Comparison of ENCODE assay signal across 10 cellular contexts in genomic region chr1:160945881-160946280, GRCh38. TPM values are rescaled to one million over a fixed set of nuclear protein-coding genes. Genes with fewer than 3 reads are reported as not detected.
"Had no signal": no experiment of that assay in that cellular context is flagged by ENCODE, and none has a peak within 500 bp of the region (broad histone marks: within the 10 kb centered on the region; RNA-seq: fewer than 3 reads in every experiment).

No MANE protein-coding gene starts in this region.

RNA-seq across cellular contexts. Expression of gene ITLN2, which starts 8.7 kb away (rescaled TPM):
- total RNA-seq: chondrocyte, dorsolateral prefrontal cortex, fibroblast of lung, foreskin keratinocyte, occipital lobe, psoas muscle, sigmoid colon, transverse colon, ureter had no signal
- polyA plus RNA-seq: fibroblast of lung, foreskin keratinocyte, immature natural killer cell, psoas muscle had no signal
